In the genomic region with DNA sequence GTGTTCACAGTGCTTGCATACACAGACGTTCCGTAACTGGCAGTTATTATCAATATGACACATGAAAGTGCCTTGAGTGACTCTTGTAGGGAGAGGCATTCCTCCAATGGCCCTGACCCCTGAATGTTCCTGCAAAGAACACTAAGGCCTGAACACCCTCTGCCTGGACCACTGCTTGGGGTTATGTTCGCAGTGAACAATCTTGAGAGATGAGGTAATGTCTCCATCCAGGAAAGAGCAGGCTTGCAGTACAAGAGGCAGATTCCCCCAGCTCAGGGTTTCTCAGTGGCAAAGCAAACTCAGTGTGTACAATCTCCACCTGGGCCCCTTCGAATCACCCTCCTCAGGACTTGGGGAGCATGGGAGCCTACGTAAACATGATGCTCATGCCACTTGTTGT, we compare ENCODE assay signal across 17 cellular contexts.
DNase-seq lines count a peak whose midpoint lies in the region; TF ChIP-seq lines count a peak whose summit lies in the region.
"Had no signal": no experiment of that assay in that cellular context is flagged by ENCODE, and none has a peak within 500 bp of the region (broad histone marks: within the 10 kb centered on the region; RNA-seq: fewer than 3 reads in every experiment).

No MANE protein-coding gene starts in this region.

- no peak overlapping the region for H3K4me3 Mint-ChIP-seq in mesothelial cell of epicardium
- H3K4me3 Mint-ChIP-seq: CD4-positive, CD25-positive, alpha-beta regulatory T cell; T-helper 2 cell treated with Interferon-gamma antibody and Interleukin-4, amounts not matched to agents 5 μg/mL and 100 μg/mL, for 36 hours had no signal

- H3K4me3 ChIP-seq in adrenal gland (no peak overlapping the region), cardiac muscle cell (no peak overlapping the region), transverse colon (no peak overlapping the region)
- H3K4me3 ChIP-seq: breast epithelium, K562 had no signal

- intact Hi-C loops in adrenal gland (cut with DNase I) (no loop called here), transverse colon (cut with DNase I; ENCODE audit: low total_unique reads) (no loop called here)

- H3K27me3 ChIP-seq in adrenal gland, result no peaks in the 10 kb centered on the region
- H3K27me3 ChIP-seq in cardiac muscle cell, result no peaks in the 10 kb centered on the region
- H3K27me3 ChIP-seq in transverse colon, result no peaks in the 10 kb centered on the region
- H3K27me3 ChIP-seq: breast epithelium had no signal

- no peak for TF ChIP-seq CTCF in adrenal gland (IDR thresholded peaks at IDR 0.05)
- TF ChIP-seq CTCF in cardiac muscle cell (IDR thresholded peaks at IDR 0.05; ENCODE audit: low read depth, low read length), result no peak
- no peak for TF ChIP-seq CTCF in mesothelial cell of epicardium (IDR thresholded peaks at IDR 0.05; ENCODE audit: unreplicated experiment)
- TF ChIP-seq CTCF in transverse colon (IDR thresholded peaks at IDR 0.05), result no peak

- 46 to 64% (median 58%) methylated on average over 2 to 5 of the region's 5 CpGs for WGBS in adrenal gland, 4 donors
- 64 to 77% methylated on average over 2 to 5 of the region's 5 CpGs for WGBS in transverse colon (ENCODE audit: low coverage in 1 of 2), 2 donors

- peaks cover 3% of the 10 kb centered on the region for H3K36me3 Mint-ChIP-seq in mesothelial cell of epicardium
- H3K36me3 Mint-ChIP-seq: CD4-positive, CD25-positive, alpha-beta regulatory T cell had no signal

- TF ChIP-seq POLR2A in adrenal gland (IDR thresholded peaks at IDR 0.05) (no peak), transverse colon (IDR thresholded peaks at IDR 0.05) (no peak)

- peaks cover 0 to 11% of the 10 kb centered on the region in 2 donors for H3K4me1 ChIP-seq in adrenal gland (replicated peaks in 1 of 2)
- peaks cover 3% of the 10 kb centered on the region for H3K4me1 ChIP-seq in cardiac muscle cell (ENCODE audit: low read depth)
- no peaks in the 10 kb centered on the region for H3K4me1 ChIP-seq in transverse colon
- H3K4me1 ChIP-seq: breast epithelium, parathyroid adenoma had no signal

- H3K27ac Mint-ChIP-seq in mesothelial cell of epicardium, result peak overlapping the region; percentile 94
- H3K27ac Mint-ChIP-seq: activated T-helper 2 cell treated with anti-CD3 and anti-CD28 coated beads, Interferon-gamma antibody, Interleukin-2, Interleukin-4, amounts not matched to agents 10 μg/mL and 5 μg/mL and 100 μg/mL, durations not matched to agents 14 hours and 24 hours and 36 hours; CD4-positive, CD25-positive, alpha-beta regulatory T cell; T-helper 2 cell treated with Interferon-gamma antibody and Interleukin-4, amounts not matched to agents 5 μg/mL and 100 μg/mL, for 36 hours had no signal

- TF ChIP-seq EP300 in transverse colon (IDR thresholded peaks at IDR 0.05; ENCODE audit: low read depth), result peak; percentile 4

- in situ Hi-C loops in transverse colon (cut with MboI; ENCODE audit: low pct_ligation_motif_present in 1 of 4, low pct_unique_long_range_greater_than_20kb in 1 of 4, low sequenced_read_pairs in 3 of 4), result no loop called here

- H3K9me3 ChIP-seq in adrenal gland (replicated peaks in 1 of 3) (no peaks in the 10 kb centered on the region), cardiac muscle cell (ENCODE audit: low read depth) (no peaks in the 10 kb centered on the region), transverse colon (no peaks in the 10 kb centered on the region)
- H3K9me3 ChIP-seq: breast epithelium had no signal

- no peak overlapping the region for H3K27ac ChIP-seq in adrenal gland
- no peak overlapping the region for H3K27ac ChIP-seq in cardiac muscle cell
- H3K27ac ChIP-seq in transverse colon, result no peak overlapping the region
- H3K27ac ChIP-seq: breast epithelium, parathyroid adenoma had no signal

- H3K4me1 Mint-ChIP-seq in mesothelial cell of epicardium, result peaks cover 38% of the 10 kb centered on the region
- H3K4me1 Mint-ChIP-seq: CD4-positive, CD25-positive, alpha-beta regulatory T cell had no signal

- H3K36me3 ChIP-seq in adrenal gland (replicated peaks in 1 of 2), result no peaks in the 10 kb centered on the region
- H3K36me3 ChIP-seq in cardiac muscle cell, result no peaks in the 10 kb centered on the region
- no peaks in the 10 kb centered on the region for H3K36me3 ChIP-seq in transverse colon
- H3K36me3 ChIP-seq: breast epithelium had no signal

- no peaks in the 10 kb centered on the region for H3K27me3 Mint-ChIP-seq in mesothelial cell of epicardium (ENCODE audit: low read depth)
- H3K27me3 Mint-ChIP-seq: CD4-positive, CD25-positive, alpha-beta regulatory T cell had no signal

- peaks cover 3% of the 10 kb centered on the region for H3K9me3 Mint-ChIP-seq in mesothelial cell of epicardium
- H3K9me3 Mint-ChIP-seq: activated T-helper 2 cell treated with anti-CD3 and anti-CD28 coated beads, Interferon-gamma antibody, Interleukin-2, Interleukin-4, amounts not matched to agents 10 μg/mL and 5 μg/mL and 100 μg/mL, durations not matched to agents 14 hours and 24 hours and 36 hours; T-helper 2 cell treated with Interferon-gamma antibody and Interleukin-4, amounts not matched to agents 5 μg/mL and 100 μg/mL, for 36 hours had no signal

- peak in 5 of 7 donors; percentile 13 to 54 (median 24) for DNase-seq in adrenal gland
- DNase-seq in cardiac muscle cell (ENCODE audit: low read depth in 1 of 2, low spot score in 1 of 2), result peak; percentile 23 to 34
- peak in 1 of 2 experiments; percentile 42 for DNase-seq in mesothelial cell of epicardium (ENCODE audit: low spot score in 2 of 2, unreplicated experiment in 2 of 2)
- DNase-seq in transverse colon, result no peak
- no peak for DNase-seq in NCI-H1092 treated with DMSO at 0.1 percent for 48 hours (lab: John Stamatoyannopoulos, UW)
- no peak for DNase-seq in ecto neural progenitor cell (ENCODE audit: low spot score)
- no peak for DNase-seq in SKM-1 treated with dmso at 0.1 percent for 144 hours (lab: John Stamatoyannopoulos, UW; ENCODE audit: unreplicated experiment)
- DNase-seq: activated CD4-positive, alpha-beta T cell treated with anti-CD3 and anti-CD28 coated beads, Interleukin-2, amount 50 U/mL, for 48 hours; CD4-positive, CD25-positive, alpha-beta regulatory T cell; mammary epithelial cell; NCI-H524 treated with DMSO at 0.1 percent for 48 hours; stimulated activated CD4-positive, alpha-beta T cell treated with anti-CD3 and anti-CD28 coated beads, Interleukin-2, amount 100 ng/mL, for 24 hours had no signal

Comparison
In these comparisons a context has a peak if more than half of its experiments do, and no peak if none do; other contexts are left out.
1. DNase-seq: peak in adrenal gland (5 of 7) and cardiac muscle cell (2 of 2); none in transverse colon (single experiment), NCI-H1092 treated with DMSO at 0.1 percent for 48 hours (single experiment), ecto neural progenitor cell (single experiment) and SKM-1 treated with dmso at 0.1 percent for 144 hours (single experiment).